Comparison of ENCODE assay signal across 9 cellular contexts in genomic region chr9:110578896-110579752, GRCh38. TPM values are rescaled to one million over a fixed set of nuclear protein-coding genes. Genes with fewer than 3 reads are reported as not detected.
DNase-seq lines count a peak whose midpoint lies in the region; ATAC-seq, FAIRE-seq and TF ChIP-seq lines count a peak whose summit lies in the region.
"Had no signal": no experiment of that assay in that cellular context is flagged by ENCODE, and none has a peak within 500 bp of the region (broad histone marks: within the 10 kb centered on the region; RNA-seq: fewer than 3 reads in every experiment).

Gene SVEP1 (minus strand): TSS chr9:110579741. CDS start chr9:110579543, 198 bp downstream.

- peaks cover 1% of the 10 kb centered on the region for H3K9me3 Mint-ChIP-seq in astrocyte (ENCODE audit: unreplicated experiment)

- H3K9me3 ChIP-seq in astrocyte (ENCODE audit: insufficient read depth, low read depth, low read length) (no peaks in the 10 kb centered on the region), right atrium auricular region (no peaks in the 10 kb centered on the region)

- TF ChIP-seq CTCF in astrocyte (IDR thresholded peaks at IDR 0.05; ENCODE audit: insufficient read depth, low read depth, low read length) (no peak), right atrium auricular region (IDR thresholded peaks at IDR 0.05) (no peak)

- peak within 1 kb of the TSS; percentile 16 for H3K27ac ChIP-seq in astrocyte (ENCODE audit: low read depth, low read length)
- H3K27ac ChIP-seq in right atrium auricular region: peak within 1 kb of the TSS; percentile 73 to 81
- H3K27ac ChIP-seq: BLaER1 had no signal

- peaks cover 10% of the 10 kb centered on the region for H3K4me1 Mint-ChIP-seq in astrocyte (ENCODE audit: low read depth, unreplicated experiment)

- peak within 1 kb of the TSS; percentile 72 for H3K9ac ChIP-seq in astrocyte (ENCODE audit: low read length)
- H3K9ac ChIP-seq: BLaER1 had no signal

- H3K27ac Mint-ChIP-seq in astrocyte (ENCODE audit: unreplicated experiment): peak within 1 kb of the TSS; percentile 80

- peak within 1 kb of the TSS; percentile 91 for H3K4me3 Mint-ChIP-seq in astrocyte (ENCODE audit: unreplicated experiment)

- H3K4me1 ChIP-seq in astrocyte (ENCODE audit: insufficient read depth, low read length) (peaks cover 10% of the 10 kb centered on the region), right atrium auricular region (no peaks in the 10 kb centered on the region)
- H3K4me1 ChIP-seq: BLaER1 had no signal

- H4K20me1 ChIP-seq in astrocyte (ENCODE audit: insufficient read depth, low read length): no peaks in the 10 kb centered on the region
- H4K20me1 ChIP-seq: BLaER1 had no signal

- no peaks in the 10 kb centered on the region for H3K36me3 Mint-ChIP-seq in astrocyte (ENCODE audit: low read depth, unreplicated experiment)

- H3K36me3 ChIP-seq in astrocyte (ENCODE audit: insufficient read depth, low read length) (no peaks in the 10 kb centered on the region), right atrium auricular region (no peaks in the 10 kb centered on the region)
- H3K36me3 ChIP-seq: BLaER1 had no signal

- no peak for FAIRE-seq in astrocyte (lab: Jason Lieb, UNC)

- peaks cover 36% of the 10 kb centered on the region for H3K27me3 Mint-ChIP-seq in astrocyte (ENCODE audit: low read depth, unreplicated experiment)

- ATAC-seq in GM18858 (IDR thresholded peaks at IDR 0.05; ENCODE audit: unreplicated experiment): no peak
- no peak for ATAC-seq in GM21360 (IDR thresholded peaks at IDR 0.05; ENCODE audit: unreplicated experiment)

- DNase-seq in NCI-H146 (lab: John Stamatoyannopoulos, UW) (peak; percentile 1), NCI-H146 treated with DMSO at 0.1 percent for 48 hours (lab: John Stamatoyannopoulos, UW; ENCODE audit: unreplicated experiment) (no peak), astrocyte (ENCODE audit: low read depth) (peak; percentile 72), right atrium auricular region (ENCODE audit: low spot score) (no peak), posterior vena cava (ENCODE audit: low spot score) (peak; percentile 93), RPMI8226 (no peak)

- no peaks in the 10 kb centered on the region for H3K79me2 ChIP-seq in astrocyte (ENCODE audit: insufficient read depth, low read length)

- H2AFZ ChIP-seq in astrocyte (ENCODE audit: low read depth, low read length): peak within 1 kb of the TSS; percentile 94

- peak within 1 kb of the TSS; percentile 97 for H3K4me2 ChIP-seq in astrocyte (ENCODE audit: low read length)
- H3K4me2 ChIP-seq: BLaER1 had no signal

- H3K27me3 ChIP-seq in astrocyte (ENCODE audit: insufficient read depth, low read length) (peaks cover 3% of the 10 kb centered on the region), right atrium auricular region (peaks cover 0 to 3% of the 10 kb centered on the region in 2 donors)
- H3K27me3 ChIP-seq: BLaER1 had no signal

- intact Hi-C loops in posterior vena cava (cut with DNase I): no loop called here

- H3K4me3 ChIP-seq in astrocyte (ENCODE audit: insufficient read depth, low read depth, low read length) (peak within 1 kb of the TSS; percentile 68), right atrium auricular region (peak within 1 kb of the TSS; percentile 51 to 60)
- H3K4me3 ChIP-seq: BLaER1 had no signal

RNA-seq across cellular contexts. Expression of gene SVEP1, which starts in this region (rescaled TPM):
- total RNA-seq in astrocyte (1.1 and 1.5 TPM in 2 replicates), right atrium auricular region (10 to 100 TPM; 12.7 to 20.0 TPM), posterior vena cava (100 to 1,000 TPM in 1 of 2 donors, 10 to 100 TPM in 1; 97.9 to 113 TPM)

Comparison
In these comparisons a context has a peak if more than half of its experiments do, and no peak if none do; other contexts are left out.
1. RNA of gene SVEP1 (total RNA-seq): 97.9 to 113 TPM in posterior vena cava; 12.7 to 20.0 TPM in right atrium auricular region and 1.1 to 1.5 TPM in astrocyte; every median in the first group is over 4 times any median in the second.
2. DNase-seq: peak in NCI-H146 (single experiment), astrocyte (single experiment) and posterior vena cava (single experiment); none in NCI-H146 treated with DMSO at 0.1 percent for 48 hours (single experiment), right atrium auricular region (single experiment) and RPMI8226 (single experiment).